Comparison of ENCODE assay signal across 23 cellular contexts in genomic region chr2:15719566-15720313, GRCh38.
A peak's percentile ranks its signal among the peaks of the same experiment; 100 is the strongest.
DNase-seq lines count a peak whose midpoint lies in the region; ATAC-seq and TF ChIP-seq lines count a peak whose summit lies in the region.
"Had no signal": no experiment of that assay in that cellular context is flagged by ENCODE, and none has a peak within 500 bp of the region (broad histone marks: within the 10 kb centered on the region; RNA-seq: fewer than 3 reads in every experiment).

No MANE protein-coding gene starts in this region.

- H3K4me1 ChIP-seq in psoas muscle, result no peaks in the 10 kb centered on the region
- H3K4me1 ChIP-seq: BE2C had no signal

- 72 to 77% (median 76%) methylated on average over 8 of the region's 8 CpGs for WGBS in psoas muscle, 3 donors

- H3K27me3 Mint-ChIP-seq in mesothelial cell of epicardium (ENCODE audit: low read depth), result no peaks in the 10 kb centered on the region

- TF ChIP-seq CTCF in mesothelial cell of epicardium (IDR thresholded peaks at IDR 0.05; ENCODE audit: unreplicated experiment), result no peak
- TF ChIP-seq CTCF in psoas muscle (IDR thresholded peaks at IDR 0.05), result no peak

- H3K27ac ChIP-seq in psoas muscle, result no peak overlapping the region
- H3K27ac ChIP-seq: 22Rv1 had no signal

- H3K4me3 ChIP-seq in H7 (ENCODE audit: insufficient read depth, low read depth, low read length) (no peak overlapping the region), psoas muscle (no peak overlapping the region)
- H3K4me3 ChIP-seq: K562 had no signal

- H3K4me1 Mint-ChIP-seq in mesothelial cell of epicardium, result peaks cover 27% of the 10 kb centered on the region
- H3K4me1 Mint-ChIP-seq: CD14-positive monocyte; CD8-positive, alpha-beta memory T cell had no signal

- no peaks in the 10 kb centered on the region for H3K36me3 ChIP-seq in H7 (replicated peaks; ENCODE audit: control insufficient read depth, insufficient read depth, low read length)
- H3K36me3 ChIP-seq in psoas muscle (ENCODE audit: insufficient read depth in 1 of 2, low read depth in 1 of 2), result no peaks in the 10 kb centered on the region
- H3K36me3 ChIP-seq: BE2C had no signal

- peak; percentile 41 for ATAC-seq in esophagus mucosa
- peak in 3 of 4 donors; percentile 59 to 83 (median 74) for ATAC-seq in psoas muscle
- no peak for ATAC-seq in HG02870 (IDR thresholded peaks at IDR 0.05; ENCODE audit: unreplicated experiment)
- ATAC-seq: K562 had no signal

- peak overlapping the region; percentile 21 for H3K27ac Mint-ChIP-seq in mesothelial cell of epicardium
- H3K27ac Mint-ChIP-seq: CD14-positive monocyte; CD8-positive, alpha-beta memory T cell had no signal

- H3K4me3 Mint-ChIP-seq in mesothelial cell of epicardium, result no peak overlapping the region
- H3K4me3 Mint-ChIP-seq: CD14-positive monocyte; CD8-positive, alpha-beta memory T cell had no signal

- H3K9me3 ChIP-seq in psoas muscle, result no peaks in the 10 kb centered on the region
- H3K9me3 ChIP-seq: BE2C had no signal

- H3K36me3 Mint-ChIP-seq in mesothelial cell of epicardium, result no peaks in the 10 kb centered on the region
- H3K36me3 Mint-ChIP-seq: CD14-positive monocyte; CD8-positive, alpha-beta memory T cell had no signal

- no peaks in the 10 kb centered on the region for H3K27me3 ChIP-seq in H7 (ENCODE audit: control insufficient read depth, insufficient read depth, low read length)
- H3K27me3 ChIP-seq in psoas muscle (ENCODE audit: insufficient read depth in 3 of 3, low read length in 2 of 3), result no peaks in the 10 kb centered on the region
- H3K27me3 ChIP-seq: BE2C had no signal

- intact Hi-C loops in psoas muscle (cut with DNase I), result no loop called here

- DNase-seq in H7, result peak; percentile 51
- DNase-seq in mesothelial cell of epicardium (ENCODE audit: low spot score in 2 of 2, unreplicated experiment in 2 of 2), result peak in 1 of 2 experiments; percentile 9
- no peak for DNase-seq in psoas muscle
- no peak for DNase-seq in NCI-H226
- DNase-seq in hypothalamus (lab: John Stamatoyannopoulos, UW), result no peak
- DNase-seq: BE2C; CD8-positive, alpha-beta memory T cell; DMS79 treated with DMSO at 0.1 percent for 48 hours; GF-D8; Kasumi-1; NCI-H1092 treated with DMSO at 0.1 percent for 48 hours; NCI-H1436; NCI-H187; NCI-H2107; NCI-H446; NCI-H524 treated with DMSO at 0.1 percent for 48 hours; NCI-H774; SIG-M5 had no signal

- no peaks in the 10 kb centered on the region for H3K9me3 Mint-ChIP-seq in mesothelial cell of epicardium
- H3K9me3 Mint-ChIP-seq: CD8-positive, alpha-beta memory T cell had no signal
